Comparison of ENCODE assay signal across 1 cellular context in genomic region chr10:73495884-73496674, GRCh38.
TF ChIP-seq lines count a peak whose summit lies in the region.

PPP3CB (minus strand) TSS chr10:73496024; CDS start chr10:73495889, 135 bp downstream.

TF ChIP-seq in HepG2, 621 proteins besides CTCF, POLR2A, EP300 and RAD21 (continued from another document and continues in another):
- TF ChIP-seq, protein P1, sequence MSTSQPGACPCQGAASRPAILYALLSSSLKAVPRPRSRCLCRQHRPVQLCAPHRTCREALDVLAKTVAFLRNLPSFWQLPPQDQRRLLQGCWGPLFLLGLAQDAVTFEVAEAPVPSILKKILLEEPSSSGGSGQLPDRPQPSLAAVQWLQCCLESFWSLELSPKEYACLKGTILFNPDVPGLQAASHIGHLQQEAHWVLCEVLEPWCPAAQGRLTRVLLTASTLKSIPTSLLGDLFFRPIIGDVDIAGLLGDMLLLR (CRISPR knock-in tag; IDR thresholded peaks at IDR 0.05): no peak
- no peak for TF ChIP-seq SNRNP70 (IDR thresholded peaks at IDR 0.05; ENCODE audit: low read depth, low read length)
- TF ChIP-seq NFRKB (IDR thresholded peaks at IDR 0.05): no peak
- TF ChIP-seq DR1 (CRISPR knock-in tag; IDR thresholded peaks at IDR 0.05): no peak
- TF ChIP-seq ZNF782 (CRISPR knock-in tag; IDR thresholded peaks at IDR 0.05; ENCODE audit: borderline replicate concordance): no peak
- no peak for TF ChIP-seq ZSCAN29 (CRISPR knock-in tag; conservative IDR thresholded peaks at IDR 0.05)
- no peak for TF ChIP-seq ZSCAN12 (CRISPR knock-in tag; IDR thresholded peaks at IDR 0.05)
- peak; percentile 23; the same call in 1 of the 2 replicates for TF ChIP-seq KAT8 (CRISPR knock-in tag; IDR thresholded peaks at IDR 0.05)
- TF ChIP-seq, protein P2, sequence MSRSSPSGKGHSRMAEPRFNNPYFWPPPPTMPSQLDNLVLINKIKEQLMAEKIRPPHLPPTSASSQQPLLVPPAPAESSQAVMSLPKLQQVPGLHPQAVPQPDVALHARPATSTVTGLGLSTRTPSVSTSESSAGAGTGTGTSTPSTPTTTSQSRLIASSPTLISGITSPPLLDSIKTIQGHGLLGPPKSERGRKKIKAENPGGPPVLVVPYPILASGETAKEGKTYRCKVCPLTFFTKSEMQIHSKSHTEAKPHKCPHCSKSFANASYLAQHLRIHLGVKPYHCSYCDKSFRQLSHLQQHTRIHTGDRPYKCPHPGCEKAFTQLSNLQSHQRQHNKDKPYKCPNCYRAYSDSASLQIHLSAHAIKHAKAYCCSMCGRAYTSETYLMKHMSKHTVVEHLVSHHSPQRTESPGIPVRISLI (CRISPR knock-in tag; IDR thresholded peaks at IDR 0.05; ENCODE audit: borderline replicate concordance): no peak
- no peak for TF ChIP-seq BRCA1 (CRISPR knock-in tag; IDR thresholded peaks at IDR 0.05)
- TF ChIP-seq ZNF546 (CRISPR knock-in tag; conservative IDR thresholded peaks at IDR 0.05): no peak
- no peak for TF ChIP-seq XBP1 (CRISPR knock-in tag; IDR thresholded peaks at IDR 0.05)
- TF ChIP-seq PPARG (CRISPR knock-in tag; conservative IDR thresholded peaks at IDR 0.05): no peak
- TF ChIP-seq ZNF317 (CRISPR knock-in tag; IDR thresholded peaks at IDR 0.05): no peak
- no peak for TF ChIP-seq GPN1 (CRISPR knock-in tag; IDR thresholded peaks at IDR 0.05; ENCODE audit: borderline replicate concordance)
- TF ChIP-seq THAP7 (CRISPR knock-in tag; IDR thresholded peaks at IDR 0.05): 0 out of 2 replicates have a peak, but pooled peaks have one; percentile 39
- no peak for TF ChIP-seq ZNF891 (CRISPR knock-in tag; IDR thresholded peaks at IDR 0.05)
- no peak for TF ChIP-seq TBP (CRISPR knock-in tag; IDR thresholded peaks at IDR 0.05)
- no peak; the same call in 1 of the 2 replicates for TF ChIP-seq POLR2AphosphoS5 (IDR thresholded peaks at IDR 0.05; ENCODE audit: low read depth, low read length)
- peak; percentile 69; the same call in 1 of the 2 replicates for TF ChIP-seq ZHX2 (IDR thresholded peaks at IDR 0.05; ENCODE audit: low read depth)
- no peak for TF ChIP-seq ZHX2 (CRISPR knock-in tag; IDR thresholded peaks at IDR 0.05; ENCODE audit: borderline replicate concordance)
- no peak for TF ChIP-seq AGO2 (optimal IDR thresholded peaks at IDR 0.05; ENCODE audit: low read depth, low read length)
- TF ChIP-seq HBP1 (CRISPR knock-in tag; IDR thresholded peaks at IDR 0.05; ENCODE audit: low read depth): no peak
- TF ChIP-seq, protein P3, sequence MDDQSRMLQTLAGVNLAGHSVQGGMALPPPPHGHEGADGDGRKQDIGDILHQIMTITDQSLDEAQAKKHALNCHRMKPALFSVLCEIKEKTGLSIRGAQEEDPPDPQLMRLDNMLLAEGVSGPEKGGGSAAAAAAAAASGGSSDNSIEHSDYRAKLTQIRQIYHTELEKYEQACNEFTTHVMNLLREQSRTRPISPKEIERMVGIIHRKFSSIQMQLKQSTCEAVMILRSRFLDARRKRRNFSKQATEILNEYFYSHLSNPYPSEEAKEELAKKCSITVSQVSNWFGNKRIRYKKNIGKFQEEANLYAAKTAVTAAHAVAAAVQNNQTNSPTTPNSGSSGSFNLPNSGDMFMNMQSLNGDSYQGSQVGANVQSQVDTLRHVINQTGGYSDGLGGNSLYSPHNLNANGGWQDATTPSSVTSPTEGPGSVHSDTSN (CRISPR knock-in tag; IDR thresholded peaks at IDR 0.05; ENCODE audit: borderline replicate concordance): no peak
- no peak for TF ChIP-seq ZNF660 (CRISPR knock-in tag; IDR thresholded peaks at IDR 0.05; ENCODE audit: borderline replicate concordance, low read depth)
- no peak for TF ChIP-seq TAF1 (CRISPR knock-in tag; IDR thresholded peaks at IDR 0.05)
- TF ChIP-seq ZNF225 (CRISPR knock-in tag; IDR thresholded peaks at IDR 0.05): no peak
- TF ChIP-seq CBX5 (CRISPR knock-in tag; IDR thresholded peaks at IDR 0.05; ENCODE audit: borderline replicate concordance): 0 out of 2 replicates have a peak, but pooled peaks have one; percentile 29
- TF ChIP-seq ZNF777 (CRISPR knock-in tag; IDR thresholded peaks at IDR 0.05): no peak
- no peak for TF ChIP-seq FOXP1 (IDR thresholded peaks at IDR 0.05)
- peak; percentile 19; the same call in 1 of the 2 replicates for TF ChIP-seq FOXP1 (CRISPR knock-in tag; IDR thresholded peaks at IDR 0.05)
- TF ChIP-seq CSRNP1 (CRISPR knock-in tag; IDR thresholded peaks at IDR 0.05): 0 out of 2 replicates have a peak, but pooled peaks have one; percentile 28
- no peak for TF ChIP-seq NFE2 (CRISPR knock-in tag; IDR thresholded peaks at IDR 0.05)
- TF ChIP-seq, protein P4, sequence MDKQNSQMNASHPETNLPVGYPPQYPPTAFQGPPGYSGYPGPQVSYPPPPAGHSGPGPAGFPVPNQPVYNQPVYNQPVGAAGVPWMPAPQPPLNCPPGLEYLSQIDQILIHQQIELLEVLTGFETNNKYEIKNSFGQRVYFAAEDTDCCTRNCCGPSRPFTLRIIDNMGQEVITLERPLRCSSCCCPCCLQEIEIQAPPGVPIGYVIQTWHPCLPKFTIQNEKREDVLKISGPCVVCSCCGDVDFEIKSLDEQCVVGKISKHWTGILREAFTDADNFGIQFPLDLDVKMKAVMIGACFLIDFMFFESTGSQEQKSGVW (CRISPR knock-in tag; IDR thresholded peaks at IDR 0.05; ENCODE audit: borderline replicate concordance): no peak
- no peak; the same call in 1 of the 2 replicates for TF ChIP-seq ZNF878 (CRISPR knock-in tag; IDR thresholded peaks at IDR 0.05)
- no peak for TF ChIP-seq ZNF678 (CRISPR knock-in tag; IDR thresholded peaks at IDR 0.05)
- no peak for TF ChIP-seq ZNF503 (CRISPR knock-in tag; IDR thresholded peaks at IDR 0.05)
- TF ChIP-seq HMGA1 (CRISPR knock-in tag; conservative IDR thresholded peaks at IDR 0.05): no peak
- TF ChIP-seq TAF15 (IDR thresholded peaks at IDR 0.05; ENCODE audit: low read depth, low read length, poor library complexity, severe bottlenecking): no peak
- TF ChIP-seq HDAC2 (CRISPR knock-in tag; IDR thresholded peaks at IDR 0.05): no peak
- TF ChIP-seq ZNF724P (CRISPR knock-in tag; IDR thresholded peaks at IDR 0.05; ENCODE audit: borderline replicate concordance): no peak
- TF ChIP-seq GTF3A (CRISPR knock-in tag; conservative IDR thresholded peaks at IDR 0.05): no peak
- TF ChIP-seq, protein P5, sequence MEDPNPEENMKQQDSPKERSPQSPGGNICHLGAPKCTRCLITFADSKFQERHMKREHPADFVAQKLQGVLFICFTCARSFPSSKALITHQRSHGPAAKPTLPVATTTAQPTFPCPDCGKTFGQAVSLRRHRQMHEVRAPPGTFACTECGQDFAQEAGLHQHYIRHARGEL (CRISPR knock-in tag; IDR thresholded peaks at IDR 0.05): no peak
- TF ChIP-seq, protein P6, sequence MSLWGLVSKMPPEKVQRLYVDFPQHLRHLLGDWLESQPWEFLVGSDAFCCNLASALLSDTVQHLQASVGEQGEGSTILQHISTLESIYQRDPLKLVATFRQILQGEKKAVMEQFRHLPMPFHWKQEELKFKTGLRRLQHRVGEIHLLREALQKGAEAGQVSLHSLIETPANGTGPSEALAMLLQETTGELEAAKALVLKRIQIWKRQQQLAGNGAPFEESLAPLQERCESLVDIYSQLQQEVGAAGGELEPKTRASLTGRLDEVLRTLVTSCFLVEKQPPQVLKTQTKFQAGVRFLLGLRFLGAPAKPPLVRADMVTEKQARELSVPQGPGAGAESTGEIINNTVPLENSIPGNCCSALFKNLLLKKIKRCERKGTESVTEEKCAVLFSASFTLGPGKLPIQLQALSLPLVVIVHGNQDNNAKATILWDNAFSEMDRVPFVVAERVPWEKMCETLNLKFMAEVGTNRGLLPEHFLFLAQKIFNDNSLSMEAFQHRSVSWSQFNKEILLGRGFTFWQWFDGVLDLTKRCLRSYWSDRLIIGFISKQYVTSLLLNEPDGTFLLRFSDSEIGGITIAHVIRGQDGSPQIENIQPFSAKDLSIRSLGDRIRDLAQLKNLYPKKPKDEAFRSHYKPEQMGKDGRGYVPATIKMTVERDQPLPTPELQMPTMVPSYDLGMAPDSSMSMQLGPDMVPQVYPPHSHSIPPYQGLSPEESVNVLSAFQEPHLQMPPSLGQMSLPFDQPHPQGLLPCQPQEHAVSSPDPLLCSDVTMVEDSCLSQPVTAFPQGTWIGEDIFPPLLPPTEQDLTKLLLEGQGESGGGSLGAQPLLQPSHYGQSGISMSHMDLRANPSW (CRISPR knock-in tag; IDR thresholded peaks at IDR 0.05; ENCODE audit: borderline replicate concordance): no peak
